6 cellular contexts compared by ENCODE assay signal in the genomic region with DNA sequence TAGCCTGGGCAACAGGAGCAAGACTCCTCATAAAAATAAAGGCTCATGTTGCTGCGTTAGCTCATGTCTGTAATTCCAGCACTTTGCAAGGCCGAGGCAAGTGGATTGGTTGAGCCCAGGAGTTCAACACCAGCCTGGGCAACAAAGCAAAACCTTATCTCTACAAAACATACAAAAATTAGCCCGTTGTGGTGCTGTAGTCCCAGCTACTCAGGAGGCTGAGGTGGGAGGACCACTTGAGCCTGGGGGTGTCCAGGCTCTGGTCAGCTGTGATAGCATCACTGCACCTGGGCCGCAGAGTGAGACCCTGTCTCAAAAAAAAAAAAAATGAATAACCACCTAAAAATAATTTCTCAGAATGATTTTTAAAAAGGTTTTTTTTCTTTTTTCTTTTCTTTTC. TPM values are rescaled to one million over a fixed set of nuclear protein-coding genes. Genes with fewer than 3 reads are reported as not detected.
"Had no signal": no experiment of that assay in that cellular context is flagged by ENCODE, and none has a peak within 500 bp of the region (broad histone marks: within the 10 kb centered on the region; RNA-seq: fewer than 3 reads in every experiment).

No MANE protein-coding gene starts in this region.

- H3K27ac Mint-ChIP-seq: IgD-negative memory B cell had no signal

- DNase-seq: KBM-7, KG1 had no signal

- H3K9me3 Mint-ChIP-seq: IgD-negative memory B cell had no signal

- H3K27ac ChIP-seq: KMS-11 had no signal

- FAIRE-seq: HepG2, HTR-8/SVneo had no signal

- H3K27me3 Mint-ChIP-seq: IgD-negative memory B cell had no signal

- H3K4me2 ChIP-seq: KMS-11 had no signal

- H3K9ac ChIP-seq: KMS-11 had no signal

- ATAC-seq: HepG2 had no signal

RNA-seq across cellular contexts. Expression of a gene that starts 12.0 kb away (rescaled TPM):
- total RNA-seq: HepG2 had no signal

RNA-seq across cellular contexts. Expression of a gene that starts 31.9 kb away (rescaled TPM):
- polyA plus RNA-seq: IgD-negative memory B cell had no signal
